7 cellular contexts compared by ENCODE assay signal in genomic region chr9:129863059-129863690, GRCh38. TPM values are rescaled to one million over a fixed set of nuclear protein-coding genes. Genes with fewer than 3 reads are reported as not detected.
A peak's percentile ranks its signal among the peaks of the same experiment; 100 is the strongest.
DNase-seq lines count a peak whose midpoint lies in the region; TF ChIP-seq lines count a peak whose summit lies in the region.

No MANE protein-coding gene starts in this region.

- H3K4me3 Mint-ChIP-seq in activated CD4-positive, alpha-beta memory T cell treated with anti-CD3 and anti-CD28 coated beads for 36 hours, result peak overlapping the region; percentile 52
- H3K4me3 Mint-ChIP-seq in stimulated activated naive CD8-positive, alpha-beta T cell treated with anti-CD3 and anti-CD28 coated beads, Interleukin-15, Interleukin-2, amounts not matched to agents 100 ng/mL and 50 ng/mL, for 24 hours, result peak overlapping the region; percentile 62

- POLR2A ChIA-PET in activated CD4-positive, alpha-beta memory T cell treated with anti-CD3 and anti-CD28 coated beads for 36 hours (lab: Charles Lee), result interaction anchor here (0.8 to 5.1 kb wide), 2 partner anchors 19 to 27 kb away, joined by 3 to 35 read pairs; partner anchors contain the start of genes C9orf78 and USP20

- H3K4me3 ChIP-seq in fibroblast of pulmonary artery (replicated peaks; ENCODE audit: low read depth, low read length), result no peak overlapping the region

- H3K4me1 Mint-ChIP-seq in activated CD4-positive, alpha-beta memory T cell treated with anti-CD3 and anti-CD28 coated beads for 36 hours (ENCODE audit: low read depth), result peaks cover 70% of the 10 kb centered on the region
- peaks cover 84% of the 10 kb centered on the region for H3K4me1 Mint-ChIP-seq in stimulated activated naive CD8-positive, alpha-beta T cell treated with anti-CD3 and anti-CD28 coated beads, Interleukin-15, Interleukin-2, amounts not matched to agents 100 ng/mL and 50 ng/mL, for 24 hours (ENCODE audit: low read depth)

- TF ChIP-seq CTCF in fibroblast of pulmonary artery (IDR thresholded peaks at IDR 0.05; ENCODE audit: low read length, missing control alignments), result no peak

- DNase-seq in NCI-H1436 (lab: John Stamatoyannopoulos, UW) (peak; percentile 14), fibroblast of pulmonary artery (ENCODE audit: low read depth) (peak; percentile 95), dedifferentiated amniotic fluid mesenchymal stem cell (ENCODE audit: extremely low spot score) (no peak), NCI-H187 treated with DMSO at 0.1 percent for 48 hours (lab: John Stamatoyannopoulos, UW) (no peak), DMS53 (lab: John Stamatoyannopoulos, UW) (no peak)
- peak; percentile 89 for DNase-seq in activated CD4-positive, alpha-beta memory T cell treated with anti-CD3 and anti-CD28 coated beads for 36 hours

- peak overlapping the region; percentile 84 for H3K27ac Mint-ChIP-seq in activated CD4-positive, alpha-beta memory T cell treated with anti-CD3 and anti-CD28 coated beads for 36 hours
- peak overlapping the region; percentile 88 for H3K27ac Mint-ChIP-seq in stimulated activated naive CD8-positive, alpha-beta T cell treated with anti-CD3 and anti-CD28 coated beads, Interleukin-15, Interleukin-2, amounts not matched to agents 100 ng/mL and 50 ng/mL, for 24 hours

- no peaks in the 10 kb centered on the region for H3K27me3 Mint-ChIP-seq in activated CD4-positive, alpha-beta memory T cell treated with anti-CD3 and anti-CD28 coated beads for 36 hours
- H3K27me3 Mint-ChIP-seq in stimulated activated naive CD8-positive, alpha-beta T cell treated with anti-CD3 and anti-CD28 coated beads, Interleukin-15, Interleukin-2, amounts not matched to agents 100 ng/mL and 50 ng/mL, for 24 hours, result no peaks in the 10 kb centered on the region

- CTCF ChIA-PET in activated CD4-positive, alpha-beta memory T cell treated with anti-CD3 and anti-CD28 coated beads for 36 hours (lab: Charles Lee), result interaction anchor here (1.2 kb wide), 1 partner anchor 132 kb away, joined by 3 read pairs; no protein-coding TSS in a partner anchor

- intact Hi-C loops in activated CD4-positive, alpha-beta memory T cell treated with anti-CD3 and anti-CD28 coated beads for 36 hours (cut with micrococcal nuclease), result loop anchor here (5.0 kb wide), 1 partner anchor 41 kb away; the partner anchor contains the start of gene TOR1A

- peaks cover 45% of the 10 kb centered on the region for H3K36me3 Mint-ChIP-seq in activated CD4-positive, alpha-beta memory T cell treated with anti-CD3 and anti-CD28 coated beads for 36 hours
- H3K36me3 Mint-ChIP-seq in stimulated activated naive CD8-positive, alpha-beta T cell treated with anti-CD3 and anti-CD28 coated beads, Interleukin-15, Interleukin-2, amounts not matched to agents 100 ng/mL and 50 ng/mL, for 24 hours (ENCODE audit: low read depth), result peaks cover 55% of the 10 kb centered on the region

- no peaks in the 10 kb centered on the region for H3K9me3 Mint-ChIP-seq in activated CD4-positive, alpha-beta memory T cell treated with anti-CD3 and anti-CD28 coated beads for 36 hours
- no peaks in the 10 kb centered on the region for H3K9me3 Mint-ChIP-seq in stimulated activated naive CD8-positive, alpha-beta T cell treated with anti-CD3 and anti-CD28 coated beads, Interleukin-15, Interleukin-2, amounts not matched to agents 100 ng/mL and 50 ng/mL, for 24 hours

RNA-seq across cellular contexts. Expression of gene USP20, which starts 27.9 kb away (rescaled TPM):
- total RNA-seq in activated CD4-positive, alpha-beta memory T cell treated with anti-CD3 and anti-CD28 coated beads for 36 hours, result 10 to 100 TPM; 51.6 to 55.3 TPM

RNA-seq across cellular contexts. Expression of gene C9orf78, which starts 28.1 kb away (rescaled TPM):
- 10 to 100 TPM; 43.6 to 47.0 TPM for total RNA-seq in activated CD4-positive, alpha-beta memory T cell treated with anti-CD3 and anti-CD28 coated beads for 36 hours

RNA-seq across cellular contexts. Expression of gene TOR1A, which starts 39.2 kb away (rescaled TPM):
- 10 to 100 TPM; 38.5 to 41.6 TPM for total RNA-seq in activated CD4-positive, alpha-beta memory T cell treated with anti-CD3 and anti-CD28 coated beads for 36 hours

Comparison
In these comparisons a context has a peak if more than half of its experiments do, and no peak if none do; other contexts are left out.
1. DNase-seq: peak in NCI-H1436 (single experiment), activated CD4-positive, alpha-beta memory T cell treated with anti-CD3 and anti-CD28 coated beads for 36 hours (single experiment) and fibroblast of pulmonary artery (single experiment); none in dedifferentiated amniotic fluid mesenchymal stem cell (single experiment), NCI-H187 treated with DMSO at 0.1 percent for 48 hours (single experiment) and DMS53 (single experiment).